ENCODE assay signal across 24 cellular contexts in the genomic region with DNA sequence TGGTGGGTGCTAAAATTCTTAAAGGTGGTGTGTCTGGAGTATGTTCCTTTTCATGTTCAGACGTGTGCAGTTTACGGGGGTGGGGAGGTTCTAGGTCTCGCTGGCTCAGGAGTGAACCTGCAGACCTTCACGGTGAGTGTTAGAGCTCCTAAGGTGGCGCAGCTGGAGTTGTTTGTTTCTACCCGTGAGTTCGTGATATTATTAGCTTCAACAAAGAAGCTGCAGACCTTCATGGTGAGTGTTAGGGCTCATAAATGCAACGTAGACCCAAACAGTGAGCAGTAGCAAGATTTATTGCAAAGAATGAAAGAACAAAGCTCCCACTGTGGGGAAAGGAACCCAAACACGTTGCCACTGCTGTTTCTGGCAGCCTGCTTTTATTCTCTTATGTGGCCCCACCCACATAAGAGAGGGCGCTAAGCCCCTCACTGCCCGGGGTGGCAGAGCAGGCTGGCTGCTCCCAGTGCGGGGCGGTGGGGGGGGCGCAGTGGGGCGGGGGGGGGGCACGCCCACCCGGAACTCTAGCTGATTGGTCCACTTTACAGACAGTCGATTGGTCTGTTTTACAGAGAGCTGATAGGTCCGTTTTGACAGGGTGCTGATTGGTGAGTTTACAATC. TPM values are rescaled to one million over a fixed set of nuclear protein-coding genes. Genes with fewer than 3 reads are reported as not detected.
DNase-seq lines count a peak whose midpoint lies in the region; ATAC-seq, FAIRE-seq and TF ChIP-seq lines count a peak whose summit lies in the region.
"Had no signal": no experiment of that assay in that cellular context is flagged by ENCODE, and none has a peak within 500 bp of the region (broad histone marks: within the 10 kb centered on the region; RNA-seq: fewer than 3 reads in every experiment).

No MANE protein-coding gene starts in this region.

- no peaks in the 10 kb centered on the region for H4K20me1 ChIP-seq in PC-3 (ENCODE audit: low read length)
- no peaks in the 10 kb centered on the region for H4K20me1 ChIP-seq in neural progenitor cell (ENCODE audit: low read depth)
- no peaks in the 10 kb centered on the region for H4K20me1 ChIP-seq in osteoblast (ENCODE audit: insufficient read depth, low read length)
- H4K20me1 ChIP-seq: BLaER1 treated with 17β-estradiol and CSF1 and Interleukin-3, amounts not matched to agents 10 nM and 100 nM had no signal

- BruUV-seq in PC-3 (replicated peaks; lab: Mats Ljungman, UMichigan): no TSS peak

- H3K4me3 Mint-ChIP-seq in neural progenitor cell: no peak overlapping the region
- H3K4me3 Mint-ChIP-seq in activated T-helper 1 cell treated with anti-CD3 and anti-CD28 coated beads, Interleukin-12 subunit alpha, Interleukin-12 subunit beta, Interleukin-2, Interleukin-4 antibody, amounts not matched to agents 30 ng/mL and 10 ng/mL and 1 ng/mL, durations not matched to agents 14 hours and 24 hours and 36 hours: no peak overlapping the region
- H3K4me3 Mint-ChIP-seq: CD4-positive, alpha-beta T cell had no signal

- H3K36me3 ChIP-seq in HEK293 (ENCODE audit: control insufficient read depth in 2 of 2, insufficient read depth in 1 of 2, low read length in 2 of 2) (no peaks in the 10 kb centered on the region), PC-3 (ENCODE audit: low read depth, low read length) (no peaks in the 10 kb centered on the region), neural progenitor cell (no peaks in the 10 kb centered on the region), osteoblast (ENCODE audit: insufficient read depth, low read length) (no peaks in the 10 kb centered on the region)
- H3K36me3 ChIP-seq: BLaER1 treated with 17β-estradiol and CSF1 and Interleukin-3, amounts not matched to agents 10 nM and 100 nM; SJSA1 had no signal

- no peak for TF ChIP-seq RAD21 in A549 (conservative IDR thresholded peaks at IDR 0.05 in 1 of 2, IDR thresholded peaks at IDR 0.05 in 1 of 2)

- H3K4me3 ChIP-seq in A549 (peak overlapping the region; percentile 43), HEK293 (ENCODE audit: low read depth, low read length) (no peak overlapping the region), PC-3 (ENCODE audit: low read length) (peak overlapping the region; percentile 33; the same call in 1 of the 2 replicates), neural progenitor cell (no peak overlapping the region), osteoblast (ENCODE audit: insufficient read depth, low read length) (no peak overlapping the region)
- H3K4me3 ChIP-seq: BLaER1 treated with 17β-estradiol and CSF1 and Interleukin-3, amounts not matched to agents 10 nM and 100 nM; SJSA1 had no signal

- H3K27ac ChIP-seq in A549 (no peak overlapping the region), HEK293 (ENCODE audit: extremely low read depth, low read depth, low read length) (no peak overlapping the region), PC-3 (ENCODE audit: low read length) (no peak overlapping the region), neural progenitor cell (no peak overlapping the region), osteoblast (ENCODE audit: low read depth, low read length) (no peak overlapping the region)
- H3K27ac ChIP-seq: BLaER1 treated with 17β-estradiol and CSF1 and Interleukin-3, amounts not matched to agents 10 nM and 100 nM; SJSA1 had no signal

- no peak for TF ChIP-seq POLR2A in A549 (IDR thresholded peaks at IDR 0.05; ENCODE audit: low read length)

- H3K9me3 ChIP-seq in A549 (no peaks in the 10 kb centered on the region), HEK293 (ENCODE audit: control insufficient read depth, insufficient read depth, low read depth, low read length) (no peaks in the 10 kb centered on the region), PC-3 (ENCODE audit: low read length) (no peaks in the 10 kb centered on the region), neural progenitor cell (ENCODE audit: low read depth) (no peaks in the 10 kb centered on the region), osteoblast (ENCODE audit: low read depth, low read length) (no peaks in the 10 kb centered on the region)
- H3K9me3 ChIP-seq: SJSA1 had no signal

- H3K4me2 ChIP-seq in A549 (peak overlapping the region; percentile 68), PC-3 (ENCODE audit: low read length) (peak overlapping the region; percentile 48), neural progenitor cell (no peak overlapping the region), osteoblast (ENCODE audit: insufficient read depth, low read length) (no peak overlapping the region)
- H3K4me2 ChIP-seq: BLaER1 treated with 17β-estradiol and CSF1 and Interleukin-3, amounts not matched to agents 10 nM and 100 nM had no signal

- H3K79me2 ChIP-seq in PC-3 (ENCODE audit: low read length) (no peaks in the 10 kb centered on the region), neural progenitor cell (ENCODE audit: low read depth) (no peaks in the 10 kb centered on the region), osteoblast (ENCODE audit: insufficient read depth, low read length) (no peaks in the 10 kb centered on the region)

- 13% methylated on average over 11 of the region's 19 CpGs for WGBS in A549 (ENCODE audit: missing lambda C conversion rate)

- peaks cover 8% of the 10 kb centered on the region for H3K27me3 Mint-ChIP-seq in neural progenitor cell (ENCODE audit: insufficient read depth, low read depth)
- peaks cover 27% of the 10 kb centered on the region for H3K27me3 Mint-ChIP-seq in activated T-helper 1 cell treated with anti-CD3 and anti-CD28 coated beads, Interleukin-12 subunit alpha, Interleukin-12 subunit beta, Interleukin-2, Interleukin-4 antibody, amounts not matched to agents 30 ng/mL and 10 ng/mL and 1 ng/mL, durations not matched to agents 14 hours and 24 hours and 36 hours (ENCODE audit: insufficient read depth)

- H3K4me1 ChIP-seq in A549 (no peaks in the 10 kb centered on the region), HEK293 (ENCODE audit: control insufficient read depth, insufficient read depth, low read length) (peaks cover 10% of the 10 kb centered on the region), PC-3 (ENCODE audit: insufficient read depth, low read length) (no peaks in the 10 kb centered on the region), neural progenitor cell (peaks cover 7% of the 10 kb centered on the region), osteoblast (ENCODE audit: insufficient read depth, low read length) (peaks cover 8% of the 10 kb centered on the region)
- H3K4me1 ChIP-seq: SJSA1 had no signal

- H3K27me3 ChIP-seq in PC-3 (ENCODE audit: low read length) (peaks cover 26% of the 10 kb centered on the region), neural progenitor cell (no peaks in the 10 kb centered on the region), osteoblast (ENCODE audit: insufficient read depth, low read length) (peaks cover 13% of the 10 kb centered on the region)
- H3K27me3 ChIP-seq: BLaER1 treated with 17β-estradiol and CSF1 and Interleukin-3, amounts not matched to agents 10 nM and 100 nM; SJSA1 had no signal

- TF ChIP-seq CTCF in A549 (IDR thresholded peaks at IDR 0.05): no peak
- no peak for TF ChIP-seq CTCF in HEK293 (tag by site-specific recombination; IDR thresholded peaks at IDR 0.05)
- TF ChIP-seq CTCF in PC-3 (conservative IDR thresholded peaks at IDR 0.05; ENCODE audit: low read depth, low read length): no peak
- no peak for TF ChIP-seq CTCF in neural progenitor cell (IDR thresholded peaks at IDR 0.05)
- TF ChIP-seq CTCF in osteoblast (IDR thresholded peaks at IDR 0.05; ENCODE audit: extremely low read depth, low read depth, low read length): no peak

- no peak for TF ChIP-seq EP300 in A549 (IDR thresholded peaks at IDR 0.05)

- H3K9me3 Mint-ChIP-seq in neural progenitor cell: no peaks in the 10 kb centered on the region
- H3K9me3 Mint-ChIP-seq in activated T-helper 1 cell treated with anti-CD3 and anti-CD28 coated beads, Interleukin-12 subunit alpha, Interleukin-12 subunit beta, Interleukin-2, Interleukin-4 antibody, amounts not matched to agents 30 ng/mL and 10 ng/mL and 1 ng/mL, durations not matched to agents 14 hours and 24 hours and 36 hours: no peaks in the 10 kb centered on the region
- H3K9me3 Mint-ChIP-seq: CD4-positive, alpha-beta T cell had no signal

- intact Hi-C loops in PC-3 (cut with micrococcal nuclease): no loop called here
- intact Hi-C loops in activated T-helper 1 cell treated with anti-CD3 and anti-CD28 coated beads, Interleukin-12 subunit alpha, Interleukin-12 subunit beta, Interleukin-2, Interleukin-4 antibody, amounts not matched to agents 30 ng/mL and 10 ng/mL and 1 ng/mL, durations not matched to agents 14 hours and 24 hours and 36 hours (cut with micrococcal nuclease): no loop called here
- intact Hi-C loops in Right ventricle myocardium superior (cut with DNase I): no loop called here

- H2AFZ ChIP-seq in PC-3 (ENCODE audit: low read length): peak overlapping the region; percentile 55
- no peak overlapping the region for H2AFZ ChIP-seq in neural progenitor cell (replicated peaks)
- H2AFZ ChIP-seq in osteoblast (ENCODE audit: low read length): no peak overlapping the region

- no peaks in the 10 kb centered on the region for H3K36me3 Mint-ChIP-seq in neural progenitor cell
- no peaks in the 10 kb centered on the region for H3K36me3 Mint-ChIP-seq in activated T-helper 1 cell treated with anti-CD3 and anti-CD28 coated beads, Interleukin-12 subunit alpha, Interleukin-12 subunit beta, Interleukin-2, Interleukin-4 antibody, amounts not matched to agents 30 ng/mL and 10 ng/mL and 1 ng/mL, durations not matched to agents 14 hours and 24 hours and 36 hours (ENCODE audit: low read depth)

- POLR2A ChIA-PET in A549 (lab: Yijun Ruan, JAX) (no interaction called here), HEK293 (lab: Yijun Ruan, JAX) (no interaction called here), PC-3 (lab: Charles Lee; ENCODE audit: unreplicated experiment) (no interaction called here)

- H3K9me2 ChIP-seq in PC-3 (replicated peaks; ENCODE audit: low read length): no peaks in the 10 kb centered on the region

- no peaks in the 10 kb centered on the region for H3F3A ChIP-seq in PC-3 (ENCODE audit: low read length, unreplicated experiment)
- no peaks in the 10 kb centered on the region for H3F3A ChIP-seq in neural progenitor cell (ENCODE audit: low read depth)

- ATAC-seq in A549: peak in 1 of 2 experiments; percentile 53; a peak in 3 of 6 replicates
- no peak for ATAC-seq in PC-3
- ATAC-seq in Right ventricle myocardium superior (ENCODE audit: poor library complexity): no peak
- ATAC-seq: Right ventricle myocardium inferior had no signal

- peaks cover 33% of the 10 kb centered on the region for H3K4me1 Mint-ChIP-seq in neural progenitor cell
- H3K4me1 Mint-ChIP-seq in activated T-helper 1 cell treated with anti-CD3 and anti-CD28 coated beads, Interleukin-12 subunit alpha, Interleukin-12 subunit beta, Interleukin-2, Interleukin-4 antibody, amounts not matched to agents 30 ng/mL and 10 ng/mL and 1 ng/mL, durations not matched to agents 14 hours and 24 hours and 36 hours (ENCODE audit: low read depth): no peaks in the 10 kb centered on the region

- H3K9ac ChIP-seq in PC-3 (ENCODE audit: low read length) (no peak overlapping the region), neural progenitor cell (no peak overlapping the region)
- H3K9ac ChIP-seq: BLaER1 treated with 17β-estradiol and CSF1 and Interleukin-3, amounts not matched to agents 10 nM and 100 nM had no signal

- H3K27ac Mint-ChIP-seq in neural progenitor cell: peak overlapping the region; percentile 29
- no peak overlapping the region for H3K27ac Mint-ChIP-seq in activated T-helper 1 cell treated with anti-CD3 and anti-CD28 coated beads, Interleukin-12 subunit alpha, Interleukin-12 subunit beta, Interleukin-2, Interleukin-4 antibody, amounts not matched to agents 30 ng/mL and 10 ng/mL and 1 ng/mL, durations not matched to agents 14 hours and 24 hours and 36 hours
- H3K27ac Mint-ChIP-seq: CD4-positive, alpha-beta T cell had no signal

- FAIRE-seq in A549 (lab: Jason Lieb, UNC): no peak
- FAIRE-seq: A204.1, D721Med, G401.6, HTR-8/SVneo had no signal

- DNase-seq in A549 (ENCODE audit: low read depth in 1 of 2, low spot score in 1 of 2) (peak in 1 of 2 experiments; percentile 6), PC-3 (no peak), neural progenitor cell (ENCODE audit: low spot score) (no peak), osteoblast (ENCODE audit: insufficient read length, low spot score, missing footprints) (no peak), Right ventricle myocardium superior (no peak)
- no peak for DNase-seq in activated T-helper 1 cell treated with anti-CD3 and anti-CD28 coated beads, Interleukin-12 subunit alpha, Interleukin-12 subunit beta, Interleukin-2, Interleukin-4 antibody, amounts not matched to agents 30 ng/mL and 10 ng/mL and 1 ng/mL, durations not matched to agents 14 hours and 24 hours and 36 hours (ENCODE audit: low spot score)
- DNase-seq: AML-193; CD4-positive, alpha-beta T cell; GOT3; KG1; MM.1S; NCI-H1694 treated with DMSO at 0.1 percent for 48 hours; NCI-H2081; NCI-H226; NCI-H510A; NCI-H774 had no signal

- CTCF ChIA-PET in A549 (lab: Yijun Ruan, JAX): interaction anchor here (0.9 to 2.3 kb wide), 5 partner anchors 9 to 506 kb away, joined by 3 to 7 read pairs (median 6); no protein-coding TSS in a partner anchor
- CTCF ChIA-PET in HEK293 (lab: Yijun Ruan, JAX): interaction anchor here (0.7 to 1.4 kb wide), 3 partner anchors 8 to 14 kb away, joined by 4 to 9 read pairs (median 4); no protein-coding TSS in a partner anchor
- CTCF ChIA-PET in PC-3 (lab: Charles Lee): no interaction called here

RNA-seq across cellular contexts. Expression of a gene that starts 41.3 kb away (rescaled TPM):
- 0.34 and 0.48 TPM in 2 replicates for polyA plus RNA-seq in A549 (2011; rRNA removed)
- 0.32 and 0.41 TPM in 2 replicates for polyA plus RNA-seq in A549 (2012; cell fraction: cytosol; rRNA removed)
- 0.06 and 0.20 TPM in 2 replicates for polyA plus RNA-seq in A549 (2012; cell fraction: nucleus; rRNA removed)
- 0.23 to 0.53 TPM (median 0.26 TPM) in 3 replicates for polyA plus RNA-seq in A549 (2017; fragmentation: RNase III; extraction: RNeasy Plus Mini Kit Qiagen cat#74134 plus additional on column Dnase treatment)
- polyA minus RNA-seq in A549 (2011; rRNA and poly(A)+ RNA removed): 0.15 TPM in 1 of 2 replicates, not detected in the other
- 5.0 and 5.8 TPM in 2 replicates for total RNA-seq in PC-3 (2014; rRNA removed)
- total RNA-seq in neural progenitor cell (ENCODE audit: low replicate concordance): not detected in 2 replicates
- total RNA-seq in osteoblast: 6.5 and 7.4 TPM in 2 replicates
- 0.96 and 1.2 TPM in 2 replicates for total RNA-seq in activated T-helper 1 cell treated with anti-CD3 and anti-CD28 coated beads, Interleukin-12 subunit alpha, Interleukin-12 subunit beta, Interleukin-2, Interleukin-4 antibody, amounts not matched to agents 30 ng/mL and 10 ng/mL and 1 ng/mL, durations not matched to agents 14 hours and 24 hours and 36 hours
- total RNA-seq in Right ventricle myocardium superior: 121 TPM

Comparison
In these comparisons a context has a peak if more than half of its experiments do, and no peak if none do; other contexts are left out.
1. H3K4me2 ChIP-seq: peak in A549 (single experiment) and PC-3 (single experiment); none in neural progenitor cell (single experiment) and osteoblast (single experiment).
2. H3K4me3 ChIP-seq: peak in A549 (single experiment) and PC-3 (single experiment); none in HEK293 (single experiment), neural progenitor cell (single experiment) and osteoblast (single experiment).
3. RNA of a gene that starts 41.3 kb away (total RNA-seq): 121 TPM in Right ventricle myocardium superior (single experiment); 6.5 to 7.4 TPM in osteoblast, 5.0 to 5.8 TPM in PC-3, 0.96 to 1.2 TPM in activated T-helper 1 cell treated with anti-CD3 and anti-CD28 coated beads, Interleukin-12 subunit alpha, Interleukin-12 subunit beta, Interleukin-2, Interleukin-4 antibody, amounts not matched to agents 30 ng/mL and 10 ng/mL and 1 ng/mL, durations not matched to agents 14 hours and 24 hours and 36 hours and not detected in neural progenitor cell; every median in the first group is over 10 times any median in the second.